ENCODE assay signal across 1 cellular context in the genomic region with DNA sequence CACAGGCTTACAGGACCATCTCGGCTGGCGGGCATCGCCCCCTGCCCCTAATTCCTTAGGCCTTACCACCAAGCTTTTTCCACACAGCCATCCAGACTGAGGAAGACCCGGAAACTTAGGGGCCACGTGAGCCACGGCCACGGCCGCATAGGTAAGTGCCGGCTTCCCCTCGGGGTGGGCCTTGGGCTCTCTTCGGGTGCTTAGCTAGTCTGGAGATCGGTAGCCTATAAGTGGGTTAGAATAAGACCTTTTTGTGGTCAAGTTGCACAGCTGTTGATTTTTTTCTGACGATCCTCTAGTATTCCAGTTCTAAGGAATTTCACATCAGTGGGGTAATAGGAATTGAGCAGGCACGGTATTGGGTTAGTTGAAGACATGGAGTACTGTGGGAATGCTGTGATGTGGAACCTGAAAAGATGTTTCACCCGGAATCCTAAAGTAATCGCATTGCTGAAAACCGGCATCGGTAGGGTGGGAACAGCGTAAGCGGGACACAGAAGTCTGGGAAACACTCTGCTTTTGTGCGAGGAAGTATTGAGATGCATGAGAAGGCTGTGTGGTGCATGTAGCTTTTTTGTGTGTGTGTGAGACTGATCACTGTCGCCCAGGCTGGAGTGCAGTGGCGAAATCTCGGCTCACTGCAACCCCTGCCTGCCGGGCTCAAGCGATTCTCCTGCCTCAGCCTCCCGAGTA.
A peak's percentile ranks its signal among the peaks of the same experiment; 100 is the strongest.
TF ChIP-seq lines count a peak whose summit lies in the region.

No MANE protein-coding gene starts in this region.

TF ChIP-seq in K562, 482 proteins besides CTCF, POLR2A, EP300 and RAD21 (continued from another document):
- TF ChIP-seq, protein P1, sequence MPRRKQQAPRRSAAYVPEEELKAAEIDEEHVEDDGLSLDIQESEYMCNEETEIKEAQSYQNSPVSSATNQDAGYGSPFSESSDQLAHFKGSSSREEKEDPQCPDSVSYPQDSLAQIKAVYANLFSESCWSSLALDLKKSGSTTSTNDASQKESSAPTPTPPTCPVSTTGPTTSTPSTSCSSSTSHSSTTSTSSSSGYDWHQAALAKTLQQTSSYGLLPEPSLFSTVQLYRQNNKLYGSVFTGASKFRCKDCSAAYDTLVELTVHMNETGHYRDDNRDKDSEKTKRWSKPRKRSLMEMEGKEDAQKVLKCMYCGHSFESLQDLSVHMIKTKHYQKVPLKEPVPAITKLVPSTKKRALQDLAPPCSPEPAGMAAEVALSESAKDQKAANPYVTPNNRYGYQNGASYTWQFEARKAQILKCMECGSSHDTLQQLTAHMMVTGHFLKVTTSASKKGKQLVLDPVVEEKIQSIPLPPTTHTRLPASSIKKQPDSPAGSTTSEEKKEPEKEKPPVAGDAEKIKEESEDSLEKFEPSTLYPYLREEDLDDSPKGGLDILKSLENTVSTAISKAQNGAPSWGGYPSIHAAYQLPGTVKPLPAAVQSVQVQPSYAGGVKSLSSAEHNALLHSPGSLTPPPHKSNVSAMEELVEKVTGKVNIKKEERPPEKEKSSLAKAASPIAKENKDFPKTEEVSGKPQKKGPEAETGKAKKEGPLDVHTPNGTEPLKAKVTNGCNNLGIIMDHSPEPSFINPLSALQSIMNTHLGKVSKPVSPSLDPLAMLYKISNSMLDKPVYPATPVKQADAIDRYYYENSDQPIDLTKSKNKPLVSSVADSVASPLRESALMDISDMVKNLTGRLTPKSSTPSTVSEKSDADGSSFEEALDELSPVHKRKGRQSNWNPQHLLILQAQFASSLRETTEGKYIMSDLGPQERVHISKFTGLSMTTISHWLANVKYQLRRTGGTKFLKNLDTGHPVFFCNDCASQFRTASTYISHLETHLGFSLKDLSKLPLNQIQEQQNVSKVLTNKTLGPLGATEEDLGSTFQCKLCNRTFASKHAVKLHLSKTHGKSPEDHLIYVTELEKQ (CRISPR knock-in tag; IDR thresholded peaks at IDR 0.05) = no peak
- TF ChIP-seq, protein P2, sequence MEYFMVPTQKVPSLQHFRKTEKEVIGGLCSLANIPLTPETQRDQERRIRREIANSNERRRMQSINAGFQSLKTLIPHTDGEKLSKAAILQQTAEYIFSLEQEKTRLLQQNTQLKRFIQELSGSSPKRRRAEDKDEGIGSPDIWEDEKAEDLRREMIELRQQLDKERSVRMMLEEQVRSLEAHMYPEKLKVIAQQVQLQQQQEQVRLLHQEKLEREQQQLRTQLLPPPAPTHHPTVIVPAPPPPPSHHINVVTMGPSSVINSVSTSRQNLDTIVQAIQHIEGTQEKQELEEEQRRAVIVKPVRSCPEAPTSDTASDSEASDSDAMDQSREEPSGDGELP (CRISPR knock-in tag; IDR thresholded peaks at IDR 0.05; ENCODE audit: borderline replicate concordance) = 0 out of 2 replicates have a peak, but pooled peaks have one; percentile 9
- 0 out of 2 replicates have a peak, but pooled peaks have one; percentile 23 for TF ChIP-seq ZNF282 (CRISPR knock-in tag; IDR thresholded peaks at IDR 0.05)
- no peak for TF ChIP-seq SAFB2 (IDR thresholded peaks at IDR 0.05; ENCODE audit: borderline replicate concordance, low read depth, low read length, severe bottlenecking)
- TF ChIP-seq ZNF589 (CRISPR knock-in tag; IDR thresholded peaks at IDR 0.05; ENCODE audit: low read depth) = no peak
- TF ChIP-seq ZNF354B (CRISPR knock-in tag; IDR thresholded peaks at IDR 0.05) = no peak
- TF ChIP-seq PRPF4 (IDR thresholded peaks at IDR 0.05; ENCODE audit: insufficient read depth, low read depth, low read length, poor library complexity, severe bottlenecking) = no peak
- peak; percentile 4; the same call in 1 of the 2 replicates for TF ChIP-seq NR3C1 (CRISPR knock-in tag; IDR thresholded peaks at IDR 0.05)
- no peak for TF ChIP-seq THRAP3 (IDR thresholded peaks at IDR 0.05; ENCODE audit: borderline replicate concordance)
